19 cellular contexts compared by ENCODE assay signal in genomic region chr22:50603511-50604255, GRCh38. TPM values are rescaled to one million over a fixed set of nuclear protein-coding genes. Genes with fewer than 3 reads are reported as not detected.
"Had no signal": no experiment of that assay in that cellular context is flagged by ENCODE, and none has a peak within 500 bp of the region (broad histone marks: within the 10 kb centered on the region; RNA-seq: fewer than 3 reads in every experiment).

No MANE protein-coding gene starts in this region.

- H3K27ac ChIP-seq: breast epithelium, lower lobe of right lung, psoas muscle, stomach, thoracic aorta had no signal

- ATAC-seq: activated naive CD8-positive, alpha-beta T cell treated with anti-CD3 and anti-CD28 coated beads, Interleukin-2, amount 50 U/mL, for 24 hours; effector memory CD8-positive, alpha-beta T cell; lower lobe of right lung; psoas muscle; T-cell had no signal

- H3K4me3 ChIP-seq: breast epithelium, lower lobe of right lung, psoas muscle, stomach, thoracic aorta had no signal

- DNase-seq: activated CD4-positive, alpha-beta T cell treated with anti-CD3 and anti-CD28 coated beads, Interleukin-2, amount 10 ng/mL, durations not matched to agents 7 days and 5 days; activated CD8-positive, alpha-beta memory T cell treated with anti-CD3 and anti-CD28 coated beads for 24 hours; activated naive CD4-positive, alpha-beta T cell treated with anti-CD3 and anti-CD28 coated beads for 36 hours; activated naive CD8-positive, alpha-beta T cell treated with anti-CD3 and anti-CD28 coated beads, Interleukin-2, amount 50 U/mL, for 24 hours; activated T-cell treated with anti-CD3 and anti-CD28 coated beads for 4 hours; dermis blood vessel endothelial cell; effector memory CD8-positive, alpha-beta T cell; lower lobe of right lung; psoas muscle; stimulated activated CD4-positive, alpha-beta T cell treated with anti-CD3 and anti-CD28 coated beads, Interleukin-1b, Interleukin-23, amount 100 ng/mL, for 48 hours; stomach; T-cell; T-helper 9 cell had no signal

- H3K9me3 ChIP-seq: breast epithelium, lower lobe of right lung, psoas muscle, stomach, thoracic aorta had no signal

- H3K4me1 ChIP-seq: lower lobe of right lung, psoas muscle had no signal

- H3K36me3 ChIP-seq: breast epithelium, lower lobe of right lung, stomach, thoracic aorta had no signal

RNA-seq across cellular contexts. Expression of gene SYCE3, which starts 41.0 kb away (rescaled TPM):
- total RNA-seq: aorta, breast epithelium, cerebellum, dermis blood vessel endothelial cell, lower lobe of right lung, omental fat pad, psoas muscle, stomach, T-cell, thoracic aorta, ureter had no signal
- polyA plus RNA-seq: psoas muscle had no signal
